In genomic region chr12:30990316-30990715, GRCh38 we compare ENCODE assay signal across 15 cellular contexts.
DNase-seq lines count a peak whose midpoint lies in the region; ATAC-seq, FAIRE-seq and TF ChIP-seq lines count a peak whose summit lies in the region.
"Had no signal": no experiment of that assay in that cellular context is flagged by ENCODE, and none has a peak within 500 bp of the region (broad histone marks: within the 10 kb centered on the region; RNA-seq: fewer than 3 reads in every experiment).

No MANE protein-coding gene starts in this region.

- H3K4me3 ChIP-seq in KMS-11 (IDR thresholded peaks at IDR 0.05; ENCODE audit: insufficient read depth, low read depth, low read length) (no peak overlapping the region), bronchial epithelial cell (ENCODE audit: low read depth, low read length) (no peak overlapping the region), neuronal stem cell (ENCODE audit: low read length in 2 of 2) (no peak overlapping the region)
- H3K4me3 ChIP-seq: MG63, Peyer's patch had no signal

- H3K27ac ChIP-seq in KMS-11, result no peak overlapping the region
- H3K27ac ChIP-seq in neuronal stem cell (replicated peaks; ENCODE audit: low read length), result no peak overlapping the region
- H3K27ac ChIP-seq: Peyer's patch had no signal

- DNase-seq in DMS53 (lab: John Stamatoyannopoulos, UW) (peak; percentile 63), DMS53 treated with DMSO at 0.1 percent for 48 hours (lab: John Stamatoyannopoulos, UW; ENCODE audit: unreplicated experiment) (no peak), bronchial epithelial cell (ENCODE audit: low read depth) (no peak), neuronal stem cell (ENCODE audit: low spot score) (no peak), C1 segment of cervical spinal cord (lab: John Stamatoyannopoulos, UW) (no peak), Ammon's horn (ENCODE audit: low spot score) (no peak)
- DNase-seq: CD4-positive, alpha-beta T cell; NCI-H1417 treated with DMSO at 0.1 percent for 48 hours; NCI-H187 treated with DMSO at 0.1 percent for 48 hours; SIG-M5; T-helper 17 cell had no signal

- H4K91ac ChIP-seq in neuronal stem cell (ENCODE audit: low read depth, low read length, poor library complexity), result no peak overlapping the region

- no peak overlapping the region for H3K14ac ChIP-seq in neuronal stem cell (ENCODE audit: low read length)

- H2BK12ac ChIP-seq in neuronal stem cell (ENCODE audit: low read length), result no peak overlapping the region

- H3K4me2 ChIP-seq in KMS-11, result no peak overlapping the region
- no peak overlapping the region for H3K4me2 ChIP-seq in neuronal stem cell (ENCODE audit: insufficient read depth, low read length, poor library complexity, severe bottlenecking)

- H3K4me1 ChIP-seq in KMS-11 (ENCODE audit: low read depth, poor library complexity, severe bottlenecking), result peaks cover 17% of the 10 kb centered on the region
- no peaks in the 10 kb centered on the region for H3K4me1 ChIP-seq in neuronal stem cell (ENCODE audit: control insufficient read depth in 2 of 2, insufficient read depth in 1 of 2, low read depth in 1 of 2, low read length in 2 of 2)
- H3K4me1 ChIP-seq: Peyer's patch had no signal

- no peak overlapping the region for H2BK15ac ChIP-seq in neuronal stem cell (ENCODE audit: low read length)

- ATAC-seq in HG03095 (IDR thresholded peaks at IDR 0.05; ENCODE audit: unreplicated experiment), result no peak
- ATAC-seq: T-helper 17 cell had no signal

- FAIRE-seq in bronchial epithelial cell (lab: Jason Lieb, UNC), result peak; percentile 83

- H3K9ac ChIP-seq in KMS-11 (no peak overlapping the region), neuronal stem cell (ENCODE audit: low read depth, low read length, poor library complexity) (no peak overlapping the region)

- no CpG with 5 or more reads among the region's 10 CpGs for WGBS in neuronal stem cell (ENCODE audit: extremely low coverage in 2 of 2, insufficient read length in 2 of 2, insufficient replicate concordance in 1 of 2), 2 donors

- H3K79me1 ChIP-seq in neuronal stem cell (ENCODE audit: low read depth, low read length), result no peaks in the 10 kb centered on the region

- no peaks in the 10 kb centered on the region for H4K20me1 ChIP-seq in KMS-11 (ENCODE audit: insufficient read depth)

- H3K18ac ChIP-seq in neuronal stem cell (ENCODE audit: low read length), result no peak overlapping the region

- H3K79me2 ChIP-seq in KMS-11 (ENCODE audit: insufficient read depth, low read depth), result no peaks in the 10 kb centered on the region

- no peak overlapping the region for H2BK120ac ChIP-seq in neuronal stem cell (ENCODE audit: low read depth, low read length)

- no peak overlapping the region for H3K4ac ChIP-seq in neuronal stem cell (ENCODE audit: low read length)

- H3K23ac ChIP-seq in neuronal stem cell (ENCODE audit: low read depth, low read length, poor library complexity), result no peak overlapping the region

- peak overlapping the region; percentile 52 for H4K8ac ChIP-seq in neuronal stem cell (ENCODE audit: low read depth, low read length)

- TF ChIP-seq CTCF in KMS-11 (conservative IDR thresholded peaks at IDR 0.05; ENCODE audit: low read depth, low read length), result no peak
- TF ChIP-seq CTCF in bronchial epithelial cell (IDR thresholded peaks at IDR 0.05; ENCODE audit: insufficient read depth, low read length, severe bottlenecking), result no peak

- H3K9me3 ChIP-seq in neuronal stem cell (replicated peaks in 1 of 2; ENCODE audit: control insufficient read depth in 2 of 2, insufficient read depth in 1 of 2, low read depth in 1 of 2, low read length in 2 of 2), result no peaks in the 10 kb centered on the region
- H3K9me3 ChIP-seq: MG63, Peyer's patch had no signal

- no peak overlapping the region for H2BK5ac ChIP-seq in neuronal stem cell (ENCODE audit: low read length)

- no peaks in the 10 kb centered on the region for H3K27me3 ChIP-seq in KMS-11 (ENCODE audit: insufficient read depth, low read depth)
- no peaks in the 10 kb centered on the region for H3K27me3 ChIP-seq in bronchial epithelial cell (ENCODE audit: control insufficient read depth, insufficient read depth, low read length)
- H3K27me3 ChIP-seq in neuronal stem cell (ENCODE audit: control insufficient read depth in 3 of 3, insufficient read depth in 3 of 3, low read depth in 1 of 3, low read length in 3 of 3), result no peaks in the 10 kb centered on the region
- H3K27me3 ChIP-seq: MG63, Peyer's patch had no signal

- H2AFZ ChIP-seq in KMS-11 (ENCODE audit: low read depth), result peak overlapping the region; percentile 53; the same call in 1 of the 2 replicates
- no peak overlapping the region for H2AFZ ChIP-seq in neuronal stem cell (ENCODE audit: low read length)

- H3K36me3 ChIP-seq in KMS-11 (ENCODE audit: insufficient read depth), result no peaks in the 10 kb centered on the region
- H3K36me3 ChIP-seq in bronchial epithelial cell (ENCODE audit: control insufficient read depth, insufficient read depth, low read length), result no peaks in the 10 kb centered on the region
- H3K36me3 ChIP-seq in neuronal stem cell (replicated peaks in 1 of 2; ENCODE audit: control insufficient read depth in 2 of 2, insufficient read depth in 2 of 2, low read length in 2 of 2), result peaks cover 0 to 3% of the 10 kb centered on the region in 2 donors
- H3K36me3 ChIP-seq: Peyer's patch had no signal

- H2AK5ac ChIP-seq in neuronal stem cell (ENCODE audit: low read depth, low read length), result no peak overlapping the region
